ENCODE assay signal across 1 cellular context in genomic region chr15:41876689-41877088, GRCh38.
TF ChIP-seq lines count a peak whose summit lies in the region.

No MANE protein-coding gene starts in this region.

TF ChIP-seq in HepG2, 621 proteins besides CTCF, POLR2A, EP300 and RAD21:
- TF ChIP-seq TCF12 (IDR thresholded peaks at IDR 0.05) (no peak), TCF12 (CRISPR knock-in tag; IDR thresholded peaks at IDR 0.05) (no peak), ZNF251 (CRISPR knock-in tag; IDR thresholded peaks at IDR 0.05) (no peak), CC2D1A (CRISPR knock-in tag; IDR thresholded peaks at IDR 0.05) (no peak), ZBTB7A (CRISPR knock-in tag; IDR thresholded peaks at IDR 0.05) (no peak), KLF11 (CRISPR knock-in tag; IDR thresholded peaks at IDR 0.05) (no peak)
